ENCODE assay signal across 18 cellular contexts in the genomic region with DNA sequence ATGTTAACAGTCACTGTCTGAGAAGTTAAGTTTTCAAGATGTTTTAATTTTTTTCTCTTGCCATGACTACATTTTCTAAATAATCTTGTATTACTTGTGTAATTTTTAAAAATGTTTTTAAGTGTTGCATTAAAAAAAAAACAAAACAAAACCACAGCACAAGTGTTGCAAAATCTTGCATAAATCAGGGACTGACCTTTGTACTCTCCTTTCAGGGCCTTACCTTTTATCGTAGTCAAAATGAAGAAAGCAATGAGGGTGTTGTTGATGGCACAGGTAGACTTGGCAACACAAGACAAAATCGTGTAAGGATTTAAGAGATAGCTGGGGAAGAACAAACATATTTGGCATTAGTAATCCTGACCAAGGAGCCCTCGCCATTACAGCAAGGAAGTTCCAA.
"Had no signal": no experiment of that assay in that cellular context is flagged by ENCODE, and none has a peak within 500 bp of the region (broad histone marks: within the 10 kb centered on the region; RNA-seq: fewer than 3 reads in every experiment).

No MANE protein-coding gene starts in this region.

- H3K27ac ChIP-seq: cardiac muscle cell, coronary artery, epithelial cell of prostate, psoas muscle, tibial artery had no signal

- H3K4me3 ChIP-seq: cardiac muscle cell, coronary artery, psoas muscle, stomach, tibial artery had no signal

- H3K27me3 ChIP-seq: cardiac muscle cell, stomach, tibial artery had no signal

- DNase-seq: activated CD4-positive, alpha-beta T cell treated with anti-CD3 and anti-CD28 coated beads for 4 hours; activated CD8-positive, alpha-beta memory T cell treated with anti-CD3 and anti-CD28 coated beads, Interleukin-2, amount 50 U/mL, for 4 hours; activated CD8-positive, alpha-beta T cell treated with anti-CD3 and anti-CD28 coated beads for 36 hours; activated naive CD4-positive, alpha-beta T cell; effector memory CD4-positive, alpha-beta T cell; hippocampal formation; kidney glomerular epithelial cell; mammary epithelial cell; occipital lobe; psoas muscle; stimulated activated CD4-positive, alpha-beta T cell treated with anti-CD3 and anti-CD28 coated beads, Interleukin-4, amount 100 ng/mL, for 4 hours; stomach; T-helper 9 cell; tibial artery had no signal

- ATAC-seq: activated CD8-positive, alpha-beta T cell treated with anti-CD3 and anti-CD28 coated beads for 36 hours; natural killer cell treated with Interleukin-12 subunit alpha and Interleukin-12 subunit beta and Interleukin-15 and Interleukin-18, amount 100 ng/mL, for 72 hours; psoas muscle had no signal

- H3K4me1 ChIP-seq: tibial artery had no signal

- H3K9me3 ChIP-seq: psoas muscle, stomach, tibial artery had no signal
